In the genomic region with DNA sequence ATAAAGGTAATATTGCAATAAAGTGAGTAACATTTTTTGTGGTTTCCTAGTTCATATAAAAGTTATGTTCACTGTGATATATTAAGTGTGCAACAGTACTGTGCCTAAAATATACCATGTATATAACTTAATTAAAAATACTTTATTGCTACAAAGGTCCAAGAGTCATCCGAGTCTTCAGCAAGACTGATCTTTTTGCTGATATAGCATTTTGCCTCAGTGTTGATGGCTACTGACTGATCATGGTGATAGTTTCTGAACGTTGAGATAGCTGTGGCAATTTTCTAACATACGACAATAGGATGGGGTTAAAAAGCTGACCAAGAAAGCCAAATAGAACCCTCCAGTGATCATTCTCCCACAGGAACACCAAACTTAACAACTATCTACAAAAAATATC, we compare ENCODE assay signal across 8 cellular contexts.
"Had no signal": no experiment of that assay in that cellular context is flagged by ENCODE, and none has a peak within 500 bp of the region (broad histone marks: within the 10 kb centered on the region; RNA-seq: fewer than 3 reads in every experiment).

No MANE protein-coding gene starts in this region.

- H3K4me2 ChIP-seq: GM23338, KMS-11 had no signal

- H3K4me3 Mint-ChIP-seq: GM23338, HFFc6 had no signal

- FAIRE-seq: HTR-8/SVneo had no signal

- H3K27ac ChIP-seq: KMS-11 had no signal

- H3K9ac ChIP-seq: KMS-11 had no signal

- H3K4me1 Mint-ChIP-seq: GM23338 had no signal

- H3K27ac Mint-ChIP-seq: GM23338, HFFc6 had no signal

- ATAC-seq: GM23338, HCT116 had no signal

- H3K4me1 ChIP-seq: HAP-1 had no signal

- H3K36me3 ChIP-seq: HAP-1 had no signal

- H3K9me3 ChIP-seq: HAP-1 had no signal

- H3K4me3 ChIP-seq: GM23338, HAP-1 had no signal

- DNase-seq: H7, HFFc6, KBM-7 had no signal
